Comparison of ENCODE assay signal across 23 cellular contexts in the genomic region with DNA sequence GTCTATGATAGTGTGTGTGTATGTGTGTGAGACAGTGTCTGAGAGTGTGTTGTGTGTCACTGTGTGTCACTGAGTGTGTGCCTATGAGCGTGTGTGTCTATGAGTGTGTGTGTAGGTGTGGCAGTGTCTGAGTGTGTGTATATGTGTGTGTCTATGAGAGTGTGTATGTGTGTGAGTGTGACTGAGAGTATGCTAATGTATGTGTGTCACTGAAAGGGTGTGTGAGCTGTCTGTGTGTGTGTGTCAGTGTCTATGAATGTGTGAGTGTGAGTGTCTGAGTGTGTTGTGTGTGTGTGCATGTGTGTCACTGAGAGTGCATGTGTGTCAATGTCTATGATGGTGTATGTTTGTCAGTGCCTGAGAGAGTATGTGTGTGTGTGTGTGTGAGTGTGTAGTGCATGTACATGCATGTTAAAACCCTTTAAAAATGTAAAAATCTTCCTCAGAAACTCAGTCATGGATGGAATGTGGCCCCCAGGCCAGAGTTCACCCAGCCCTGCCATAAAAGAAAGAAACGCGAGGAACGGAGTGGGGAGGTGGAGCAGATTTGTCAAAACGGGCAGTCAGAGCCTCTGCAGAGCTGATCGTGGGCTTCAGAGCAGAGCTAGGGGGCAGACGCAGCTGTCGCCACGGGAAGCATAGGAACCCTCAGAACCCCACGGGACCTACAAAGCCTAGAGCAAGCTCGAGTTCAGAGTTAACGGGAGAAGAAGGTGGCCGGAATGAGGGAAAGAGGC.
DNase-seq lines count a peak whose midpoint lies in the region; ATAC-seq, FAIRE-seq and TF ChIP-seq lines count a peak whose summit lies in the region.
"Had no signal": no experiment of that assay in that cellular context is flagged by ENCODE, and none has a peak within 500 bp of the region (broad histone marks: within the 10 kb centered on the region; RNA-seq: fewer than 3 reads in every experiment).

No MANE protein-coding gene starts in this region.

- no peak overlapping the region for H2BK12ac ChIP-seq in mesenchymal stem cell (ENCODE audit: low read length in 2 of 2)

- H3K27ac ChIP-seq in WERI-Rb-1 (peak overlapping the region; percentile 90), mesenchymal stem cell (ENCODE audit: low read length, poor library complexity, severe bottlenecking) (no peak overlapping the region)
- H3K27ac ChIP-seq: PC-9 had no signal

- H3K27me3 ChIP-seq in WERI-Rb-1 (ENCODE audit: insufficient read depth, low read depth, severe bottlenecking) (no peaks in the 10 kb centered on the region), mesenchymal stem cell (ENCODE audit: control insufficient read depth in 1 of 2, insufficient read depth in 1 of 2, low read length in 2 of 2) (peaks cover 1% of the 10 kb centered on the region in 2 experiments)

- no peak overlapping the region for H2AFZ ChIP-seq in mesenchymal stem cell (ENCODE audit: low read depth, low read length)
- H2AFZ ChIP-seq: GM23338, PC-9 had no signal

- no peak overlapping the region for H3K23ac ChIP-seq in mesenchymal stem cell (ENCODE audit: low read length in 2 of 2)

- no peak for ATAC-seq in GM18858 (IDR thresholded peaks at IDR 0.05; ENCODE audit: unreplicated experiment)
- ATAC-seq in esophagus mucosa, result no peak
- ATAC-seq: GM23338 had no signal

- H3K4me3 ChIP-seq in WERI-Rb-1 (ENCODE audit: low read depth, low read length) (no peak overlapping the region), mesenchymal stem cell (ENCODE audit: insufficient read depth in 1 of 2, low read depth in 1 of 2, low read length in 2 of 2) (no peak overlapping the region)
- H3K4me3 ChIP-seq: GM23338, PC-9 had no signal

- peak; percentile 26 for DNase-seq in NCI-H82 (lab: John Stamatoyannopoulos, UW)
- DNase-seq in NCI-H82 treated with DMSO at 0.1 percent for 48 hours (lab: John Stamatoyannopoulos, UW; ENCODE audit: unreplicated experiment), result no peak
- DNase-seq in WERI-Rb-1, result no peak
- no peak for DNase-seq in mesenchymal stem cell
- DNase-seq in urothelium cell line (ENCODE audit: low spot score), result no peak
- DNase-seq in NCI-H446 (lab: John Stamatoyannopoulos, UW), result no peak
- DNase-seq: 8988T, AML-193, DMS53, GF-D8, HCEC 1CT, KBM-7, NCI-H1092 treated with DMSO at 0.1 percent for 48 hours, NCI-H1436 treated with DMSO at 0.1 percent for 48 hours, NCI-H1930, NCI-H526 treated with DMSO at 0.1 percent for 48 hours, PC-9, RPMI8226, SHP77 had no signal

- H2BK120ac ChIP-seq in mesenchymal stem cell (ENCODE audit: low read depth, low read length), result no peak overlapping the region

- H3K4ac ChIP-seq in mesenchymal stem cell (ENCODE audit: low read depth in 1 of 2, low read length in 2 of 2), result no peak overlapping the region

- 56% methylated on average over 13 of the region's 13 CpGs for WGBS in mesenchymal stem cell

- no peak overlapping the region for H2BK15ac ChIP-seq in mesenchymal stem cell (ENCODE audit: low read depth, poor library complexity, severe bottlenecking)

- no peak overlapping the region for H3K18ac ChIP-seq in mesenchymal stem cell (ENCODE audit: low read depth in 1 of 2, low read length in 2 of 2)

- no peak overlapping the region for H2AK5ac ChIP-seq in mesenchymal stem cell (ENCODE audit: low read length, severe bottlenecking)

- H2BK5ac ChIP-seq in mesenchymal stem cell (ENCODE audit: low read depth, low read length, poor library complexity, severe bottlenecking), result no peak overlapping the region

- no peak overlapping the region for H3K4me2 ChIP-seq in mesenchymal stem cell (ENCODE audit: low read length, poor library complexity, severe bottlenecking)
- H3K4me2 ChIP-seq: GM23338, PC-9 had no signal

- TF ChIP-seq CTCF in WERI-Rb-1 (IDR thresholded peaks at IDR 0.05; ENCODE audit: low read depth, low read length), result no peak

- H3K36me3 ChIP-seq in WERI-Rb-1, result no peaks in the 10 kb centered on the region
- no peaks in the 10 kb centered on the region for H3K36me3 ChIP-seq in mesenchymal stem cell (ENCODE audit: control insufficient read depth in 1 of 2, insufficient read depth in 2 of 2, low read depth in 1 of 2, low read length in 2 of 2)

- no peak overlapping the region for H3K14ac ChIP-seq in mesenchymal stem cell (ENCODE audit: low read length in 2 of 2)

- peaks cover 2% of the 10 kb centered on the region for H3K79me1 ChIP-seq in mesenchymal stem cell (replicated peaks; ENCODE audit: low read length, poor library complexity, severe bottlenecking)

- peaks cover 12% of the 10 kb centered on the region for H3K9me3 ChIP-seq in WERI-Rb-1 (ENCODE audit: severe bottlenecking)
- peaks cover 6% of the 10 kb centered on the region for H3K9me3 ChIP-seq in mesenchymal stem cell (ENCODE audit: control insufficient read depth, low read length)

- H3K4me1 ChIP-seq in mesenchymal stem cell (ENCODE audit: control insufficient read depth, insufficient read depth, low read depth, low read length), result no peaks in the 10 kb centered on the region

- H4K91ac ChIP-seq in mesenchymal stem cell (ENCODE audit: low read length), result peak overlapping the region; percentile 76

- peak; percentile 83 for FAIRE-seq in urothelium cell line (lab: Jason Lieb, UNC)
- FAIRE-seq: D721Med had no signal

- no peak overlapping the region for H3K9ac ChIP-seq in mesenchymal stem cell (ENCODE audit: low read length)

- no peak overlapping the region for H4K8ac ChIP-seq in mesenchymal stem cell (ENCODE audit: low read length)
